ENCODE assay signal across 12 cellular contexts in the genomic region with DNA sequence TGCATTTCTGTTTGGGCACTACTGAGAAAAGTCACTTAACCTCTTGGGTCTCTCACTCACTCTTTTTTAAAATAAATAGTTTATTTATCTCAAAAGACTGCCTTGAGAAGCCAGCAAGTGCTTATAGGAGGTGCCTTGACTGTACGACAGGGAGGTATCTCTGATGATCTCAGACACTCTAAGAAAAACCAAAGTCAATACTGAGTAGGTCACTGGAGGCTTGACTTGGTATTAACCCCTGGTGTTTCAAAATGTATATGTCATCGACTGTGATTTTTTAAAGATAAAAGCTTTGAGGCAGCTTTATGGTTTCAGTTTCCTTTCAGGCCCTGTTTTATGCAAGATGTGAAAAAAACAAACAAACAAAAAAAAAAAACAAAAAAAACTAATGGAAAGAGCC. TPM values are rescaled to one million over a fixed set of nuclear protein-coding genes. Genes with fewer than 3 reads are reported as not detected.
DNase-seq lines count a peak whose midpoint lies in the region; ATAC-seq and TF ChIP-seq lines count a peak whose summit lies in the region.
"Had no signal": no experiment of that assay in that cellular context is flagged by ENCODE, and none has a peak within 500 bp of the region (broad histone marks: within the 10 kb centered on the region; RNA-seq: fewer than 3 reads in every experiment).

No MANE protein-coding gene starts in this region.

- no peak overlapping the region for H3K4me3 Mint-ChIP-seq in activated T-helper 2 cell treated with anti-CD3 and anti-CD28 coated beads, Interferon-gamma antibody, Interleukin-2, Interleukin-4, amounts not matched to agents 10 μg/mL and 5 μg/mL and 100 μg/mL, durations not matched to agents 14 hours and 24 hours and 36 hours (ENCODE audit: low read depth)
- H3K4me3 Mint-ChIP-seq: naive thymus-derived CD8-positive, alpha-beta T cell; stimulated activated naive CD8-positive, alpha-beta T cell treated with anti-CD3 and anti-CD28 coated beads, Interleukin-15, Interleukin-2, amounts not matched to agents 100 ng/mL and 50 ng/mL, for 24 hours had no signal

- peak overlapping the region; percentile 70 for H3K27ac Mint-ChIP-seq in activated T-helper 2 cell treated with anti-CD3 and anti-CD28 coated beads, Interferon-gamma antibody, Interleukin-2, Interleukin-4, amounts not matched to agents 10 μg/mL and 5 μg/mL and 100 μg/mL, durations not matched to agents 14 hours and 24 hours and 36 hours
- H3K27ac Mint-ChIP-seq: naive thymus-derived CD8-positive, alpha-beta T cell; stimulated activated naive CD8-positive, alpha-beta T cell treated with anti-CD3 and anti-CD28 coated beads, Interleukin-15, Interleukin-2, amounts not matched to agents 100 ng/mL and 50 ng/mL, for 24 hours had no signal

- no peaks in the 10 kb centered on the region for H3K27me3 Mint-ChIP-seq in activated T-helper 2 cell treated with anti-CD3 and anti-CD28 coated beads, Interferon-gamma antibody, Interleukin-2, Interleukin-4, amounts not matched to agents 10 μg/mL and 5 μg/mL and 100 μg/mL, durations not matched to agents 14 hours and 24 hours and 36 hours (ENCODE audit: low read depth)
- H3K27me3 Mint-ChIP-seq: naive thymus-derived CD8-positive, alpha-beta T cell; stimulated activated naive CD8-positive, alpha-beta T cell treated with anti-CD3 and anti-CD28 coated beads, Interleukin-15, Interleukin-2, amounts not matched to agents 100 ng/mL and 50 ng/mL, for 24 hours had no signal

- ATAC-seq in GM19372 (IDR thresholded peaks at IDR 0.05; ENCODE audit: low read depth, unreplicated experiment) (peak; percentile 41), HG03097 (IDR thresholded peaks at IDR 0.05; ENCODE audit: low FRiP score, unreplicated experiment) (peak; percentile 50), GM21723 (IDR thresholded peaks at IDR 0.05; ENCODE audit: unreplicated experiment) (no peak)
- ATAC-seq: naive thymus-derived CD8-positive, alpha-beta T cell had no signal

- H3K9me3 Mint-ChIP-seq in activated T-helper 2 cell treated with anti-CD3 and anti-CD28 coated beads, Interferon-gamma antibody, Interleukin-2, Interleukin-4, amounts not matched to agents 10 μg/mL and 5 μg/mL and 100 μg/mL, durations not matched to agents 14 hours and 24 hours and 36 hours: peaks cover 5% of the 10 kb centered on the region

- peaks cover 26% of the 10 kb centered on the region for H3K36me3 Mint-ChIP-seq in activated T-helper 2 cell treated with anti-CD3 and anti-CD28 coated beads, Interferon-gamma antibody, Interleukin-2, Interleukin-4, amounts not matched to agents 10 μg/mL and 5 μg/mL and 100 μg/mL, durations not matched to agents 14 hours and 24 hours and 36 hours (ENCODE audit: low read depth)

- intact Hi-C loops in activated T-helper 2 cell treated with anti-CD3 and anti-CD28 coated beads, Interferon-gamma antibody, Interleukin-2, Interleukin-4, amounts not matched to agents 10 μg/mL and 5 μg/mL and 100 μg/mL, durations not matched to agents 14 hours and 24 hours and 36 hours (cut with micrococcal nuclease): no loop called here

- in situ Hi-C loops in GM13976 (cut with MboI; ENCODE audit: low sequenced_read_pairs, unreplicated experiment): no loop called here

- no peak for TF ChIP-seq CTCF in GM13976 (IDR thresholded peaks at IDR 0.05; ENCODE audit: borderline replicate concordance, control extremely low read depth, extremely low read depth, insufficient read depth, missing control alignments)

- peaks cover 34% of the 10 kb centered on the region for H3K4me1 Mint-ChIP-seq in activated T-helper 2 cell treated with anti-CD3 and anti-CD28 coated beads, Interferon-gamma antibody, Interleukin-2, Interleukin-4, amounts not matched to agents 10 μg/mL and 5 μg/mL and 100 μg/mL, durations not matched to agents 14 hours and 24 hours and 36 hours (ENCODE audit: low read depth)

- peak; percentile 80 for DNase-seq in GM13976 (ENCODE audit: low spot score)
- no peak for DNase-seq in activated T-helper 2 cell treated with anti-CD3 and anti-CD28 coated beads, Interferon-gamma antibody, Interleukin-2, Interleukin-4, amounts not matched to agents 10 μg/mL and 5 μg/mL and 100 μg/mL, durations not matched to agents 14 hours and 24 hours and 36 hours (ENCODE audit: low spot score)
- no peak for DNase-seq in SIG-M5 (lab: John Stamatoyannopoulos, UW)
- no peak for DNase-seq in NCI-H1417 (lab: John Stamatoyannopoulos, UW)
- no peak for DNase-seq in hepatic stellate cell (ENCODE audit: low spot score)
- DNase-seq: naive thymus-derived CD8-positive, alpha-beta T cell; NCI-H2029; SJCRH30 had no signal

RNA-seq across cellular contexts. Expression of gene MREG, which starts 33.7 kb away (rescaled TPM):
- total RNA-seq in activated T-helper 2 cell treated with anti-CD3 and anti-CD28 coated beads, Interferon-gamma antibody, Interleukin-2, Interleukin-4, amounts not matched to agents 10 μg/mL and 5 μg/mL and 100 μg/mL, durations not matched to agents 14 hours and 24 hours and 36 hours: 15.3 and 15.7 TPM in 2 replicates
